In genomic region chr3:77053769-77054168, GRCh38 we compare ENCODE assay signal across 30 cellular contexts. TPM values are rescaled to one million over a fixed set of nuclear protein-coding genes. Genes with fewer than 3 reads are reported as not detected.
DNase-seq lines count a peak whose midpoint lies in the region; ATAC-seq, FAIRE-seq and TF ChIP-seq lines count a peak whose summit lies in the region.
"Had no signal": no experiment of that assay in that cellular context is flagged by ENCODE, and none has a peak within 500 bp of the region (broad histone marks: within the 10 kb centered on the region; RNA-seq: fewer than 3 reads in every experiment).

No MANE protein-coding gene starts in this region.

- H3K4me2 ChIP-seq in astrocyte (ENCODE audit: low read length): no peak overlapping the region

- H3K36me3 Mint-ChIP-seq in astrocyte (ENCODE audit: low read depth, unreplicated experiment): no peaks in the 10 kb centered on the region
- H3K36me3 Mint-ChIP-seq in CD4-positive, alpha-beta memory T cell: no peaks in the 10 kb centered on the region
- H3K36me3 Mint-ChIP-seq: activated naive CD8-positive, alpha-beta T cell treated with anti-CD3 and anti-CD28 coated beads for 36 hours; immature natural killer cell; T-cell had no signal

- H3K9me3 Mint-ChIP-seq in astrocyte (ENCODE audit: unreplicated experiment): no peaks in the 10 kb centered on the region
- H3K9me3 Mint-ChIP-seq in CD4-positive, alpha-beta memory T cell: peaks cover 0 to 16% (median 3%) of the 10 kb centered on the region in 8 donors

- H3K79me2 ChIP-seq in astrocyte (ENCODE audit: insufficient read depth, low read length): no peaks in the 10 kb centered on the region

- no peak overlapping the region for H3K4me3 ChIP-seq in astrocyte (ENCODE audit: insufficient read depth, low read depth, low read length)
- no peak overlapping the region for H3K4me3 ChIP-seq in small intestine (ENCODE audit: low read depth in 1 of 2, low read length in 2 of 2)
- no peak overlapping the region for H3K4me3 ChIP-seq in CD4-positive, alpha-beta memory T cell (ENCODE audit: low read length in 2 of 2)
- H3K4me3 ChIP-seq: sigmoid colon, thyroid gland had no signal

- no peak for FAIRE-seq in astrocyte (lab: Jason Lieb, UNC)
- no peak for FAIRE-seq in small intestine (lab: Jason Lieb, UNC)
- FAIRE-seq: frontal cortex, TTC549 had no signal

- H2AFZ ChIP-seq in astrocyte (ENCODE audit: low read depth, low read length): no peak overlapping the region

- H3K4me3 Mint-ChIP-seq in astrocyte (ENCODE audit: unreplicated experiment): no peak overlapping the region
- H3K4me3 Mint-ChIP-seq in CD4-positive, alpha-beta memory T cell: no peak overlapping the region
- H3K4me3 Mint-ChIP-seq: activated CD4-positive, alpha-beta memory T cell treated with anti-CD3 and anti-CD28 coated beads, Interleukin-2, amount 10 ng/mL, durations not matched to agents 7 days and 5 days; activated naive CD8-positive, alpha-beta T cell treated with anti-CD3 and anti-CD28 coated beads for 36 hours; CD4-positive, alpha-beta T cell; immature natural killer cell; nephron progenitor cell; stimulated activated naive CD8-positive, alpha-beta T cell treated with anti-CD3 and anti-CD28 coated beads, Interleukin-15, amount 100 ng/mL, for 72 hours; T-cell had no signal

- no peak overlapping the region for H3K27ac ChIP-seq in astrocyte (ENCODE audit: low read depth, low read length)
- H3K27ac ChIP-seq in small intestine (ENCODE audit: low read depth in 1 of 2, low read length in 1 of 2): no peak overlapping the region
- no peak overlapping the region for H3K27ac ChIP-seq in CD4-positive, alpha-beta memory T cell (ENCODE audit: low read depth, low read length)
- H3K27ac ChIP-seq: 22Rv1, sigmoid colon, thyroid gland had no signal

- H3K27me3 ChIP-seq in astrocyte (ENCODE audit: insufficient read depth, low read length) (no peaks in the 10 kb centered on the region), small intestine (ENCODE audit: control insufficient read depth in 2 of 2, insufficient read depth in 2 of 2, low read length in 2 of 2) (peaks cover 0 to 2% of the 10 kb centered on the region in 2 donors)
- H3K27me3 ChIP-seq in CD4-positive, alpha-beta memory T cell (ENCODE audit: insufficient read depth, low read length): no peaks in the 10 kb centered on the region
- H3K27me3 ChIP-seq: sigmoid colon, thyroid gland had no signal

- peak overlapping the region; percentile 23 for H3K27ac Mint-ChIP-seq in astrocyte (ENCODE audit: unreplicated experiment)
- H3K27ac Mint-ChIP-seq in CD4-positive, alpha-beta memory T cell: no peak overlapping the region
- H3K27ac Mint-ChIP-seq: activated CD4-positive, alpha-beta memory T cell treated with anti-CD3 and anti-CD28 coated beads, Interleukin-2, amount 10 ng/mL, durations not matched to agents 7 days and 5 days; activated naive CD8-positive, alpha-beta T cell treated with anti-CD3 and anti-CD28 coated beads for 36 hours; activated T-helper 2 cell treated with anti-CD3 and anti-CD28 coated beads, Interferon-gamma antibody, Interleukin-2, Interleukin-4, amounts not matched to agents 10 μg/mL and 5 μg/mL and 100 μg/mL, durations not matched to agents 14 hours and 24 hours and 36 hours; CD4-positive, alpha-beta T cell; immature natural killer cell; nephron progenitor cell; stimulated activated naive CD8-positive, alpha-beta T cell treated with anti-CD3 and anti-CD28 coated beads, Interleukin-15, amount 100 ng/mL, for 72 hours; T-cell had no signal

- H4K20me1 ChIP-seq in astrocyte (ENCODE audit: insufficient read depth, low read length): no peaks in the 10 kb centered on the region

- H3K36me3 ChIP-seq in astrocyte (ENCODE audit: insufficient read depth, low read length) (no peaks in the 10 kb centered on the region), small intestine (ENCODE audit: control insufficient read depth in 2 of 2, insufficient read depth in 2 of 2, low read length in 2 of 2) (no peaks in the 10 kb centered on the region)
- H3K36me3 ChIP-seq in CD4-positive, alpha-beta memory T cell (ENCODE audit: insufficient read depth, low read length): no peaks in the 10 kb centered on the region
- H3K36me3 ChIP-seq: sigmoid colon, thyroid gland had no signal

- intact Hi-C loops in CD4-positive, alpha-beta memory T cell (cut with micrococcal nuclease): no loop called here

- ATAC-seq in HG02870 (IDR thresholded peaks at IDR 0.05; ENCODE audit: unreplicated experiment) (no peak), HG03159 (IDR thresholded peaks at IDR 0.05; ENCODE audit: unreplicated experiment) (no peak)
- ATAC-seq: activated CD4-positive, CD25-positive, alpha-beta regulatory T cell treated with anti-CD3 and anti-CD28 coated beads, Interleukin-2, amount 50 U/mL, for 24 hours; left ventricle myocardium superior; Panc1; stimulated activated naive CD8-positive, alpha-beta T cell treated with anti-CD3 and anti-CD28 coated beads, Interleukin-15, amount 100 ng/mL, for 72 hours; T-cell had no signal

- H3K27me3 Mint-ChIP-seq in astrocyte (ENCODE audit: low read depth, unreplicated experiment): no peaks in the 10 kb centered on the region
- H3K27me3 Mint-ChIP-seq in CD4-positive, alpha-beta memory T cell: no peaks in the 10 kb centered on the region
- H3K27me3 Mint-ChIP-seq: activated CD4-positive, alpha-beta memory T cell treated with anti-CD3 and anti-CD28 coated beads, Interleukin-2, amount 10 ng/mL, durations not matched to agents 7 days and 5 days; activated naive CD8-positive, alpha-beta T cell treated with anti-CD3 and anti-CD28 coated beads for 36 hours; CD4-positive, alpha-beta T cell; stimulated activated naive CD8-positive, alpha-beta T cell treated with anti-CD3 and anti-CD28 coated beads, Interleukin-15, amount 100 ng/mL, for 72 hours; T-cell had no signal

- H3K9ac ChIP-seq in astrocyte (ENCODE audit: low read length): no peak overlapping the region

- TF ChIP-seq CTCF in astrocyte (IDR thresholded peaks at IDR 0.05; ENCODE audit: insufficient read depth, low read depth, low read length): no peak

- 10 to 59% (median 46%) methylated on average over 2 of the region's 2 CpGs for WGBS in small intestine, 3 donors

- DNase-seq in NCI-H1105 treated with DMSO at 0.1 percent for 48 hours (lab: John Stamatoyannopoulos, UW) (peak; percentile 6), NCI-H1105 (lab: John Stamatoyannopoulos, UW) (no peak), astrocyte (ENCODE audit: low read depth) (no peak), iris pigment epithelial cell (ENCODE audit: low read depth) (peak; percentile 33), small intestine (peak; percentile 80)
- DNase-seq in CD4-positive, alpha-beta memory T cell: no peak
- DNase-seq: activated CD4-positive, alpha-beta memory T cell treated with anti-CD3 and anti-CD28 coated beads, Interleukin-2, amount 10 ng/mL, durations not matched to agents 7 days and 5 days; activated naive CD8-positive, alpha-beta T cell treated with anti-CD3 and anti-CD28 coated beads for 36 hours; CD4-positive, alpha-beta T cell; DMS 273 treated with DMSO at 0.1 percent for 48 hours; hippocampal formation; immature natural killer cell; Karpas-422; left ventricle myocardium superior; NCI-H187 treated with DMSO at 0.1 percent for 48 hours; NCI-H2227 treated with DMSO at 0.1 percent for 48 hours; nephron progenitor cell; SHP77 treated with DMSO at 0.1 percent for 48 hours; sigmoid colon; stimulated activated naive CD8-positive, alpha-beta T cell treated with anti-CD3 and anti-CD28 coated beads, Interleukin-15, amount 100 ng/mL, for 72 hours; T-cell; thyroid gland had no signal

- H3K9me3 ChIP-seq in astrocyte (ENCODE audit: insufficient read depth, low read depth, low read length) (no peaks in the 10 kb centered on the region), small intestine (ENCODE audit: control insufficient read depth, low read depth) (no peaks in the 10 kb centered on the region)
- H3K9me3 ChIP-seq in CD4-positive, alpha-beta memory T cell (ENCODE audit: control insufficient read depth in 1 of 2, low read length in 2 of 2): no peaks in the 10 kb centered on the region
- H3K9me3 ChIP-seq: sigmoid colon, thyroid gland had no signal

- H3K4me1 ChIP-seq in astrocyte (ENCODE audit: insufficient read depth, low read length) (no peaks in the 10 kb centered on the region), small intestine (ENCODE audit: control insufficient read depth in 2 of 2, insufficient read depth in 1 of 2, low read depth in 1 of 2, low read length in 1 of 2) (no peaks in the 10 kb centered on the region)
- no peaks in the 10 kb centered on the region for H3K4me1 ChIP-seq in CD4-positive, alpha-beta memory T cell (ENCODE audit: insufficient read depth, low read length)
- H3K4me1 ChIP-seq: sigmoid colon, thyroid gland had no signal

- POLR2A ChIA-PET in CD4-positive, alpha-beta memory T cell (lab: Charles Lee; ENCODE audit: partially characterized antibody): no interaction called here

- CTCF ChIA-PET in CD4-positive, alpha-beta memory T cell (lab: Charles Lee; ENCODE audit: partially characterized antibody): no interaction called here

- H3K4me1 Mint-ChIP-seq in astrocyte (ENCODE audit: low read depth, unreplicated experiment): peaks cover 11% of the 10 kb centered on the region
- no peaks in the 10 kb centered on the region for H3K4me1 Mint-ChIP-seq in CD4-positive, alpha-beta memory T cell
- H3K4me1 Mint-ChIP-seq: activated CD4-positive, alpha-beta memory T cell treated with anti-CD3 and anti-CD28 coated beads, Interleukin-2, amount 10 ng/mL, durations not matched to agents 7 days and 5 days; activated naive CD8-positive, alpha-beta T cell treated with anti-CD3 and anti-CD28 coated beads for 36 hours; immature natural killer cell; stimulated activated naive CD8-positive, alpha-beta T cell treated with anti-CD3 and anti-CD28 coated beads, Interleukin-15, amount 100 ng/mL, for 72 hours; T-cell had no signal

RNA-seq across cellular contexts. Expression of gene ROBO2, which starts 13.9 kb away (rescaled TPM):
- 1.4 and 1.5 TPM in 2 replicates for total RNA-seq in astrocyte
- polyA plus RNA-seq in small intestine: 1 to 10 TPM in 1 of 3 donors, under 1 TPM in 1, not detected in 1; under 0.01 to 1.7 TPM
- total RNA-seq in CD4-positive, alpha-beta memory T cell: not detected
- polyA plus RNA-seq in CD4-positive, alpha-beta memory T cell: not detected
- total RNA-seq: activated CD4-positive, alpha-beta memory T cell treated with anti-CD3 and anti-CD28 coated beads, Interleukin-2, amount 10 ng/mL, durations not matched to agents 7 days and 5 days; activated naive CD8-positive, alpha-beta T cell treated with anti-CD3 and anti-CD28 coated beads for 36 hours; activated T-helper 2 cell treated with anti-CD3 and anti-CD28 coated beads, Interferon-gamma antibody, Interleukin-2, Interleukin-4, amounts not matched to agents 10 μg/mL and 5 μg/mL and 100 μg/mL, durations not matched to agents 14 hours and 24 hours and 36 hours; CD4-positive, alpha-beta T cell; T-cell had no signal
- polyA plus RNA-seq: immature natural killer cell had no signal

Comparison
In these comparisons a context has a peak if more than half of its experiments do, and no peak if none do; other contexts are left out.
1. DNase-seq: peak in NCI-H1105 treated with DMSO at 0.1 percent for 48 hours (single experiment), iris pigment epithelial cell (single experiment) and small intestine (single experiment); none in NCI-H1105 (single experiment), astrocyte (single experiment) and CD4-positive, alpha-beta memory T cell (0 of 5).